In genomic region chr5:14204011-14204670, GRCh38 we compare ENCODE assay signal across 11 cellular contexts.
DNase-seq lines count a peak whose midpoint lies in the region; ATAC-seq, FAIRE-seq and TF ChIP-seq lines count a peak whose summit lies in the region.
"Had no signal": no experiment of that assay in that cellular context is flagged by ENCODE, and none has a peak within 500 bp of the region (broad histone marks: within the 10 kb centered on the region; RNA-seq: fewer than 3 reads in every experiment).

No MANE protein-coding gene starts in this region.

- H3K4me1 ChIP-seq in endothelial cell of umbilical vein (ENCODE audit: control insufficient read depth, extremely low read depth, insufficient read depth, low read length) (peaks cover 85% of the 10 kb centered on the region), mesendoderm (ENCODE audit: control insufficient read depth, low read depth, low read length) (peaks cover 7% of the 10 kb centered on the region)

- H3K4me3 ChIP-seq in AG04450 (ENCODE audit: low read depth, low read length) (no peak overlapping the region), endothelial cell of umbilical vein (replicated peaks in 1 of 3; ENCODE audit: insufficient read depth in 1 of 3, low read depth in 1 of 3, low read length in 3 of 3) (peak overlapping the region in 1 of 3 experiments; percentile 14), mesendoderm (ENCODE audit: low read length) (no peak overlapping the region)

- no peak overlapping the region for H2BK120ac ChIP-seq in mesendoderm (ENCODE audit: low read depth, low read length)

- H3K9me3 Mint-ChIP-seq in nephron: no peaks in the 10 kb centered on the region
- H3K9me3 Mint-ChIP-seq: stimulated activated naive CD8-positive, alpha-beta T cell treated with anti-CD3 and anti-CD28 coated beads, Interleukin-15, amount 100 ng/mL, for 72 hours had no signal

- no peak overlapping the region for H2BK15ac ChIP-seq in mesendoderm (replicated peaks; ENCODE audit: low read depth)

- H3K79me2 ChIP-seq in endothelial cell of umbilical vein (ENCODE audit: control insufficient read depth, insufficient read depth, low read length) (peaks cover 86% of the 10 kb centered on the region), mesendoderm (ENCODE audit: control insufficient read depth, insufficient read depth, low read length) (peaks cover 76% of the 10 kb centered on the region)

- H3K4me2 ChIP-seq in endothelial cell of umbilical vein (ENCODE audit: insufficient read depth, low read length) (peak overlapping the region; percentile 19), mesendoderm (ENCODE audit: low read length) (no peak overlapping the region)

- H4K5ac ChIP-seq in mesendoderm (ENCODE audit: low read length): no peak overlapping the region

- dilution Hi-C loops in endothelial cell of umbilical vein (cut with MboI; ENCODE audit: extremely low pct_ligation_motif_present, low sequenced_read_pairs): no loop called here

- no peak for ATAC-seq in HG02938 (IDR thresholded peaks at IDR 0.05; ENCODE audit: unreplicated experiment)
- ATAC-seq: stimulated activated naive CD8-positive, alpha-beta T cell treated with anti-CD3 and anti-CD28 coated beads, Interleukin-15, amount 100 ng/mL, for 72 hours had no signal

- no peak overlapping the region for H3K23ac ChIP-seq in mesendoderm (ENCODE audit: low read length)

- no peak overlapping the region for H4K8ac ChIP-seq in mesendoderm (ENCODE audit: low read depth, low read length)

- peak overlapping the region; percentile 14 to 86 (median 17) for H3K27ac Mint-ChIP-seq in nephron
- H3K27ac Mint-ChIP-seq: stimulated activated naive CD8-positive, alpha-beta T cell treated with anti-CD3 and anti-CD28 coated beads, Interleukin-15, amount 100 ng/mL, for 72 hours had no signal

- no peak for FAIRE-seq in endothelial cell of umbilical vein (lab: Jason Lieb, UNC)

- no peaks in the 10 kb centered on the region for H3K9me1 ChIP-seq in endothelial cell of umbilical vein (replicated peaks; ENCODE audit: control insufficient read depth, extremely low read depth, insufficient read depth, low read length)

- CTCF ChIA-PET in AG04450 (lab: Charles Lee) (no interaction called here), endothelial cell of umbilical vein (lab: Charles Lee) (interaction anchor here (0.6 to 2.3 kb wide), 7 partner anchors 9 to 66 kb away, joined by 3 to 14 read pairs (median 4); no protein-coding TSS in a partner anchor)

- no peaks in the 10 kb centered on the region for H3K27me3 Mint-ChIP-seq in nephron (ENCODE audit: low read depth)

- H2AFZ ChIP-seq in endothelial cell of umbilical vein (ENCODE audit: low read depth, low read length): no peak overlapping the region

- no TSS peak for BruUV-seq in endothelial cell of umbilical vein (replicated peaks; lab: Mats Ljungman, UMichigan)

- H3K9ac ChIP-seq in endothelial cell of umbilical vein (replicated peaks; ENCODE audit: extremely low read depth, insufficient read depth, low read length) (peak overlapping the region; percentile 79), mesendoderm (ENCODE audit: low read length) (no peak overlapping the region)

- no peaks in the 10 kb centered on the region for H3K9me3 ChIP-seq in AG04450 (ENCODE audit: control insufficient read depth, insufficient read depth, low read length)
- no peaks in the 10 kb centered on the region for H3K9me3 ChIP-seq in endothelial cell of umbilical vein (replicated peaks; ENCODE audit: control insufficient read depth, insufficient read depth, low read length)

- H4K20me1 ChIP-seq in endothelial cell of umbilical vein (replicated peaks; ENCODE audit: control insufficient read depth, extremely low read depth, insufficient read depth, low read length): no peaks in the 10 kb centered on the region

- H3K4me3 Mint-ChIP-seq in nephron: no peak overlapping the region
- H3K4me3 Mint-ChIP-seq: stimulated activated naive CD8-positive, alpha-beta T cell treated with anti-CD3 and anti-CD28 coated beads, Interleukin-15, amount 100 ng/mL, for 72 hours had no signal

- H3K27me3 ChIP-seq in AG04450 (ENCODE audit: control insufficient read depth, insufficient read depth, low read length) (no peaks in the 10 kb centered on the region), endothelial cell of umbilical vein (ENCODE audit: control insufficient read depth in 2 of 2, insufficient read depth in 2 of 2, low read length in 2 of 2) (no peaks in the 10 kb centered on the region), mesendoderm (ENCODE audit: insufficient read depth, low read length, poor library complexity) (no peaks in the 10 kb centered on the region)

- intact Hi-C loops in endothelial cell of umbilical vein (cut with micrococcal nuclease): loop anchor here (2.0 to 5.0 kb wide), 4 partner anchors 39 to 167 kb away; no protein-coding TSS in a partner anchor

- no peak for DNase-seq in AG04450 (ENCODE audit: low read depth, low spot score)
- DNase-seq in NCI-H2171 (lab: John Stamatoyannopoulos, UW): peak; percentile 12
- DNase-seq in endothelial cell of umbilical vein (ENCODE audit: low read depth, low spot score): no peak
- DNase-seq in mesendoderm: no peak
- no peak for DNase-seq in GM10266 (ENCODE audit: extremely low spot score)
- no peak for DNase-seq in COLO829 (ENCODE audit: low spot score)
- DNase-seq: cortex of kidney; NCI-H524 treated with DMSO at 0.1 percent for 48 hours; stimulated activated naive CD8-positive, alpha-beta T cell treated with anti-CD3 and anti-CD28 coated beads, Interleukin-15, amount 100 ng/mL, for 72 hours had no signal

- peak overlapping the region; percentile 78 for H3K27ac ChIP-seq in AG04450 (ENCODE audit: low read depth, low read length)
- peak overlapping the region; percentile 87 for H3K27ac ChIP-seq in endothelial cell of umbilical vein (ENCODE audit: insufficient read depth, low read depth, low read length)
- no peak overlapping the region for H3K27ac ChIP-seq in mesendoderm (ENCODE audit: low read depth, low read length)

- H3K79me1 ChIP-seq in mesendoderm (ENCODE audit: low read length): peaks cover 25% of the 10 kb centered on the region

- TF ChIP-seq POLR2A in endothelial cell of umbilical vein (IDR thresholded peaks at IDR 0.05; ENCODE audit: low read depth, low read length): no peak

- WGBS in mesendoderm (ENCODE audit: extremely low coverage, insufficient coverage, low lambda C conversion rate): no CpG with 5 or more reads among the region's 6 CpGs

- no peak overlapping the region for H2BK5ac ChIP-seq in mesendoderm (ENCODE audit: low read length)

- peaks cover 62% of the 10 kb centered on the region for H3K4me1 Mint-ChIP-seq in nephron

- H3K18ac ChIP-seq in mesendoderm (ENCODE audit: low read length): no peak overlapping the region

- no peak for TF ChIP-seq CTCF in AG04450 (IDR thresholded peaks at IDR 0.05; ENCODE audit: low read depth, low read length)
- TF ChIP-seq CTCF in endothelial cell of umbilical vein (IDR thresholded peaks at IDR 0.05; ENCODE audit: extremely low read depth in 1 of 2, insufficient read depth in 1 of 2, low read depth in 1 of 2, low read length in 2 of 2): no peak
- TF ChIP-seq CTCF in nephron (IDR thresholded peaks at IDR 0.05; ENCODE audit: unreplicated experiment in 3 of 3): no peak
- TF ChIP-seq CTCF in GM10266 (IDR thresholded peaks at IDR 0.05; ENCODE audit: control insufficient read depth, insufficient read depth, low read depth, missing control alignments): no peak

- POLR2A ChIA-PET in AG04450 (lab: Yijun Ruan, JAX): interaction anchor here (1.0 to 1.2 kb wide), 2 partner anchors 14 to 127 kb away, joined by 3 to 5 read pairs; no protein-coding TSS in a partner anchor
- POLR2A ChIA-PET in endothelial cell of umbilical vein (lab: Charles Lee): interaction anchor here (1.0 to 1.8 kb wide), 4 partner anchors 14 to 47 kb away, joined by 3 to 5 read pairs (median 4); no protein-coding TSS in a partner anchor

- no peak overlapping the region for H3K56ac ChIP-seq in mesendoderm (ENCODE audit: low read length)

- H2AK5ac ChIP-seq in mesendoderm (ENCODE audit: low read length): no peak overlapping the region

- H3K36me3 ChIP-seq in endothelial cell of umbilical vein (ENCODE audit: control insufficient read depth in 2 of 2, extremely low read depth in 1 of 2, insufficient read depth in 2 of 2, low read length in 2 of 2): no peaks in the 10 kb centered on the region
- H3K36me3 ChIP-seq in mesendoderm (ENCODE audit: control insufficient read depth, insufficient read depth, low read length): no peaks in the 10 kb centered on the region

- no peak overlapping the region for H3K4ac ChIP-seq in mesendoderm (ENCODE audit: low read depth, low read length)

- H3K36me3 Mint-ChIP-seq in nephron (ENCODE audit: low read depth): no peaks in the 10 kb centered on the region

TF ChIP-seq in endothelial cell of umbilical vein, 7 proteins besides CTCF, POLR2A, EP300 and RAD21:
- no peak for TF ChIP-seq MAX (IDR thresholded peaks at IDR 0.05; ENCODE audit: insufficient read depth, insufficient read length)
- TF ChIP-seq GATA2 (IDR thresholded peaks at IDR 0.05; ENCODE audit: insufficient read depth, insufficient read length, low read depth, low read length): no peak
- no peak for TF ChIP-seq FOS (IDR thresholded peaks at IDR 0.05; ENCODE audit: borderline replicate concordance, insufficient read depth, low read length)
- no peak for TF ChIP-seq MYC (IDR thresholded peaks at IDR 0.05; ENCODE audit: low read depth, low read length)
- no peak for TF ChIP-seq JUN (IDR thresholded peaks at IDR 0.05; ENCODE audit: borderline replicate concordance, insufficient read depth, insufficient read length, low read depth)
- no peak for TF ChIP-seq POLR2AphosphoS5 (IDR thresholded peaks at IDR 0.05; ENCODE audit: insufficient read depth, low read depth, low read length)
- TF ChIP-seq EZH2 (IDR thresholded peaks at IDR 0.05; ENCODE audit: borderline replicate concordance, low read depth, low read length, severe bottlenecking): no peak
